ENCODE assay signal across 18 cellular contexts in genomic region chr20:24782801-24783630, GRCh38.
DNase-seq lines count a peak whose midpoint lies in the region; ATAC-seq and TF ChIP-seq lines count a peak whose summit lies in the region.
"Had no signal": no experiment of that assay in that cellular context is flagged by ENCODE, and none has a peak within 500 bp of the region (broad histone marks: within the 10 kb centered on the region; RNA-seq: fewer than 3 reads in every experiment).

No MANE protein-coding gene starts in this region.

- H3F3A ChIP-seq in Loucy (ENCODE audit: low read depth), result no peaks in the 10 kb centered on the region

- H3K4me3 Mint-ChIP-seq in endodermal cell, result no peak overlapping the region
- no peak overlapping the region for H3K4me3 Mint-ChIP-seq in Calu3 (ENCODE audit: low read depth, unreplicated experiment)
- H3K4me3 Mint-ChIP-seq: activated CD4-positive, alpha-beta memory T cell treated with anti-CD3 and anti-CD28 coated beads for 36 hours; dendritic cell treated with granulocyte-macrophage colony-stimulating factor and Interleukin-4, amounts not matched to agents 40 ng/mL and 50 ng/mL, for 4 days; immature natural killer cell had no signal

- H3K27me3 Mint-ChIP-seq in endodermal cell (ENCODE audit: insufficient read depth) (peaks cover 2% of the 10 kb centered on the region), Calu3 (ENCODE audit: unreplicated experiment) (peaks cover 31% of the 10 kb centered on the region)

- H3K27ac Mint-ChIP-seq in endodermal cell (no peak overlapping the region), Calu3 (ENCODE audit: unreplicated experiment) (no peak overlapping the region)
- H3K27ac Mint-ChIP-seq: activated CD4-positive, alpha-beta memory T cell treated with anti-CD3 and anti-CD28 coated beads for 36 hours; dendritic cell treated with granulocyte-macrophage colony-stimulating factor and Interleukin-4, amounts not matched to agents 40 ng/mL and 50 ng/mL, for 4 days had no signal

- H3K4me2 ChIP-seq in Loucy (ENCODE audit: low read depth, low read length, poor library complexity, severe bottlenecking), result no peak overlapping the region

- peak; percentile 11 to 71 for TF ChIP-seq POLR2A in thyroid gland (IDR thresholded peaks at IDR 0.05)

- intact Hi-C loops in cardiac septum (cut with DNase I) (loop anchor here (5.0 kb wide), 2 partner anchors 481 to 621 kb away; no protein-coding TSS in a partner anchor), right cardiac atrium (cut with DNase I) (loop anchor here in 2 of 4 donors (5.0 to 10.0 kb wide), 3 partner anchors 478 to 628 kb away; no protein-coding TSS in a partner anchor), thyroid gland (cut with DNase I) (no loop called here), Calu3 (cut with micrococcal nuclease; ENCODE audit: unreplicated experiment) (loop anchor here (5.0 kb wide), 1 partner anchor 621 kb away; no protein-coding TSS in a partner anchor)

- H3K4me3 ChIP-seq in right cardiac atrium (ENCODE audit: low read length), result no peak overlapping the region
- H3K4me3 ChIP-seq in Loucy (ENCODE audit: low read length, poor library complexity, severe bottlenecking), result no peak overlapping the region
- H3K4me3 ChIP-seq in endodermal cell (ENCODE audit: low read length), result no peak overlapping the region
- no peak overlapping the region for H3K4me3 ChIP-seq in thyroid gland (replicated peaks in 1 of 3)
- H3K4me3 ChIP-seq: Peyer's patch had no signal

- CTCF ChIA-PET in Calu3 (lab: Charles Lee), result no interaction called here

- TF ChIP-seq CTCF in Loucy (conservative IDR thresholded peaks at IDR 0.05; ENCODE audit: low read length), result peak; percentile 25; the same call in 1 of the 2 replicates
- TF ChIP-seq CTCF in endodermal cell (conservative IDR thresholded peaks at IDR 0.05), result peak; percentile 61
- TF ChIP-seq CTCF in thyroid gland (IDR thresholded peaks at IDR 0.05), result peak in 5 of 6 experiments; percentile 16 to 55 (median 31)
- no peak for TF ChIP-seq CTCF in Calu3 (IDR thresholded peaks at IDR 0.05; ENCODE audit: unreplicated experiment)

- no peaks in the 10 kb centered on the region for H3K4me1 ChIP-seq in right cardiac atrium (ENCODE audit: control insufficient read depth, insufficient read depth, low read length)
- peaks cover 8% of the 10 kb centered on the region for H3K4me1 ChIP-seq in Loucy (ENCODE audit: insufficient read depth, low read length, poor library complexity, severe bottlenecking)
- H3K4me1 ChIP-seq in endodermal cell (ENCODE audit: control insufficient read depth, insufficient read depth, low read length), result no peaks in the 10 kb centered on the region
- H3K4me1 ChIP-seq in thyroid gland, result peaks cover 27 to 51% of the 10 kb centered on the region in 2 donors
- H3K4me1 ChIP-seq: parathyroid adenoma, Peyer's patch had no signal

- no TSS peak for BruUV-seq in Calu3 (replicated peaks; lab: Mats Ljungman, UMichigan)

- H3K9me3 Mint-ChIP-seq in endodermal cell (no peaks in the 10 kb centered on the region), Calu3 (ENCODE audit: low read depth, unreplicated experiment) (no peaks in the 10 kb centered on the region)
- H3K9me3 Mint-ChIP-seq: activated CD4-positive, alpha-beta memory T cell treated with anti-CD3 and anti-CD28 coated beads for 36 hours; dendritic cell treated with granulocyte-macrophage colony-stimulating factor and Interleukin-4, amounts not matched to agents 40 ng/mL and 50 ng/mL, for 4 days; immature natural killer cell had no signal

- no peak overlapping the region for H3K9ac ChIP-seq in Loucy (ENCODE audit: low read depth, low read length, poor library complexity, severe bottlenecking)
- H3K9ac ChIP-seq in endodermal cell (ENCODE audit: extremely low read depth, low read length, poor library complexity, severe bottlenecking), result no peak overlapping the region
- H3K9ac ChIP-seq: parathyroid adenoma had no signal

- H3K27ac ChIP-seq in right cardiac atrium (ENCODE audit: low read length), result no peak overlapping the region
- H3K27ac ChIP-seq in endodermal cell (ENCODE audit: low read depth, low read length), result no peak overlapping the region
- peak overlapping the region; percentile 79 to 92 (median 88) for H3K27ac ChIP-seq in thyroid gland
- H3K27ac ChIP-seq: parathyroid adenoma, Peyer's patch had no signal

- ATAC-seq in right cardiac atrium, result no peak
- no peak for ATAC-seq in HG03342 (IDR thresholded peaks at IDR 0.05; ENCODE audit: unreplicated experiment)

- H4K20me1 ChIP-seq in Loucy (ENCODE audit: insufficient read depth, low read length, poor library complexity, severe bottlenecking), result no peaks in the 10 kb centered on the region

- DNase-seq in cardiac septum (ENCODE audit: low spot score) (peak; percentile 36), right cardiac atrium (no peak), endodermal cell (peak; percentile 65), thyroid gland (peak; percentile 85 to 90), Calu3 (no peak)
- DNase-seq in activated T-cell treated with anti-CD3 and anti-CD28 coated beads, Interleukin-2, amount 50 U/mL, for 48 hours, result no peak
- DNase-seq: activated CD4-positive, alpha-beta memory T cell treated with anti-CD3 and anti-CD28 coated beads for 36 hours; C1 segment of cervical spinal cord; immature natural killer cell; NCI-H2171 treated with DMSO at 0.1 percent for 48 hours; stimulated activated CD4-positive, alpha-beta T cell treated with anti-CD3 and anti-CD28 coated beads, Interleukin-4, amount 100 ng/mL, for 1 hour; stimulated activated naive CD4-positive, alpha-beta T cell treated with Interleukin-2 at 50 U/mL for 16 hours; T-helper 2 cell had no signal

- no peaks in the 10 kb centered on the region for H3K4me1 Mint-ChIP-seq in endodermal cell
- H3K4me1 Mint-ChIP-seq in Calu3 (ENCODE audit: low read depth, unreplicated experiment), result no peaks in the 10 kb centered on the region

- 78% methylated on average over 12 of the region's 12 CpGs for WGBS in right cardiac atrium
- WGBS in endodermal cell (ENCODE audit: insufficient coverage in 1 of 2, insufficient read length in 1 of 2), 2 experiments, result 83 to 86% methylated on average over 10 to 12 of the region's 12 CpGs
- WGBS in thyroid gland, 2 donors, result 29 to 45% methylated on average over 12 of the region's 12 CpGs

- H3K27me3 ChIP-seq in right cardiac atrium (ENCODE audit: control insufficient read depth, insufficient read depth) (no peaks in the 10 kb centered on the region), Loucy (ENCODE audit: insufficient read depth, low read length, poor library complexity, severe bottlenecking) (no peaks in the 10 kb centered on the region), endodermal cell (ENCODE audit: control insufficient read depth, insufficient read depth, low read length, poor library complexity, severe bottlenecking) (no peaks in the 10 kb centered on the region), thyroid gland (no peaks in the 10 kb centered on the region)
- H3K27me3 ChIP-seq: Peyer's patch had no signal

- no peaks in the 10 kb centered on the region for H3K9me2 ChIP-seq in Loucy (replicated peaks; ENCODE audit: low read depth, low read length)

- H2AFZ ChIP-seq in Loucy (ENCODE audit: low read length), result no peak overlapping the region
- H2AFZ ChIP-seq: parathyroid adenoma had no signal

- H3K79me2 ChIP-seq in Loucy (ENCODE audit: insufficient read depth, low read length), result no peaks in the 10 kb centered on the region
- H3K79me2 ChIP-seq: parathyroid adenoma had no signal

- H3K36me3 Mint-ChIP-seq in endodermal cell (ENCODE audit: low read depth), result no peaks in the 10 kb centered on the region
- H3K36me3 Mint-ChIP-seq in Calu3 (ENCODE audit: insufficient read depth, unreplicated experiment), result no peaks in the 10 kb centered on the region
- H3K36me3 Mint-ChIP-seq: activated CD4-positive, alpha-beta memory T cell treated with anti-CD3 and anti-CD28 coated beads for 36 hours; immature natural killer cell had no signal

- H3K36me3 ChIP-seq in Loucy (ENCODE audit: insufficient read depth, low read length) (no peaks in the 10 kb centered on the region), endodermal cell (ENCODE audit: control insufficient read depth, insufficient read depth, low read length) (no peaks in the 10 kb centered on the region), thyroid gland (no peaks in the 10 kb centered on the region)
- H3K36me3 ChIP-seq: Peyer's patch had no signal

- H3K9me3 ChIP-seq in right cardiac atrium (ENCODE audit: control insufficient read depth, low read length) (no peaks in the 10 kb centered on the region), Loucy (ENCODE audit: insufficient read depth, low read depth, low read length) (no peaks in the 10 kb centered on the region), endodermal cell (ENCODE audit: control insufficient read depth, low read length) (no peaks in the 10 kb centered on the region), thyroid gland (no peaks in the 10 kb centered on the region)
- H3K9me3 ChIP-seq: Peyer's patch had no signal

Comparison
In these comparisons a context has a peak if more than half of its experiments do, and no peak if none do; other contexts are left out.
1. DNase-seq: peak in cardiac septum (single experiment), endodermal cell (single experiment) and thyroid gland (2 of 2); none in right cardiac atrium (0 of 3), Calu3 (single experiment) and activated T-cell treated with anti-CD3 and anti-CD28 coated beads, Interleukin-2, amount 50 U/mL, for 48 hours (0 of 2).
2. H3K27ac ChIP-seq: peak in thyroid gland (3 of 3); none in right cardiac atrium (single experiment) and endodermal cell (single experiment).